Comparison of ENCODE assay signal across 12 cellular contexts in genomic region chr7:38858281-38858884, GRCh38. TPM values are rescaled to one million over a fixed set of nuclear protein-coding genes. Genes with fewer than 3 reads are reported as not detected.
DNase-seq lines count a peak whose midpoint lies in the region; ATAC-seq and TF ChIP-seq lines count a peak whose summit lies in the region.
"Had no signal": no experiment of that assay in that cellular context is flagged by ENCODE, and none has a peak within 500 bp of the region (broad histone marks: within the 10 kb centered on the region; RNA-seq: fewer than 3 reads in every experiment).

No MANE protein-coding gene starts in this region.

- no peak for ATAC-seq in HG03159 (IDR thresholded peaks at IDR 0.05; ENCODE audit: unreplicated experiment)
- ATAC-seq: gastroesophageal sphincter; naive thymus-derived CD8-positive, alpha-beta T cell had no signal

- TF ChIP-seq CTCF in AG10803 (conservative IDR thresholded peaks at IDR 0.05; ENCODE audit: low read length) (no peak), VCaP (conservative IDR thresholded peaks at IDR 0.05) (no peak), ovary (IDR thresholded peaks at IDR 0.05) (no peak)

- DNase-seq in AG10803 (ENCODE audit: low read depth) (peak; percentile 54), LHCN-M2 (ENCODE audit: low read depth) (peak; percentile 80), iris pigment epithelial cell (ENCODE audit: low read depth) (peak; percentile 82), superior temporal gyrus (ENCODE audit: extremely low spot score) (no peak), ovary (no peak)
- no peak for DNase-seq in NK-92 treated with Interleukin-12 subunit alpha and Interleukin-12 subunit beta, amount 100 ng/mL, for 24 hours (lab: John Stamatoyannopoulos, UW)
- DNase-seq: activated naive CD4-positive, alpha-beta T cell treated with Interleukin-2 at 50 U/mL for 16 hours; C1 segment of cervical spinal cord; naive thymus-derived CD8-positive, alpha-beta T cell had no signal

- TF ChIP-seq EP300 in ovary (IDR thresholded peaks at IDR 0.05) = no peak

- no peak overlapping the region for H3K4me3 ChIP-seq in AG10803 (ENCODE audit: low read length)
- no peak overlapping the region for H3K4me3 ChIP-seq in ovary
- H3K4me3 ChIP-seq: gastroesophageal sphincter had no signal

- H3K27ac ChIP-seq in VCaP (peak overlapping the region; percentile 64), ovary (no peak overlapping the region)
- H3K27ac ChIP-seq: gastroesophageal sphincter had no signal

- H3K4me1 ChIP-seq in ovary (ENCODE audit: insufficient read depth) = no peaks in the 10 kb centered on the region

- intact Hi-C loops in ovary (cut with DNase I) = no loop called here

- H3K36me3 ChIP-seq in ovary = no peaks in the 10 kb centered on the region

- H3K27me3 ChIP-seq in ovary = no peaks in the 10 kb centered on the region
- H3K27me3 ChIP-seq: gastroesophageal sphincter had no signal

- no peaks in the 10 kb centered on the region for H3K9me3 ChIP-seq in ovary
- H3K9me3 ChIP-seq: gastroesophageal sphincter had no signal

- TF ChIP-seq POLR2A in ovary (IDR thresholded peaks at IDR 0.05) = no peak

- 78 to 88% (median 87%) methylated on average over 5 of the region's 5 CpGs for WGBS in ovary, 3 donors

RNA-seq across cellular contexts. Expression of gene VPS41, which starts 50.6 kb away (rescaled TPM):
- total RNA-seq in LHCN-M2 (2014; rRNA removed) (43.0 and 52.4 TPM in 2 replicates), ovary (10 to 100 TPM; 32.1 to 77.0 (median 57.2) TPM)
- 26.2 TPM for polyA plus RNA-seq in LHCN-M2 (2012)
- polyA plus RNA-seq in ovary = 10 to 100 TPM; 17.3 to 67.6 TPM

Comparison
In these comparisons a context has a peak if more than half of its experiments do, and no peak if none do; other contexts are left out.
1. DNase-seq: peak in AG10803 (single experiment), LHCN-M2 (single experiment) and iris pigment epithelial cell (single experiment); none in NK-92 treated with Interleukin-12 subunit alpha and Interleukin-12 subunit beta, amount 100 ng/mL, for 24 hours (single experiment), superior temporal gyrus (single experiment) and ovary (0 of 5).